In genomic region chr1:94022471-94023189, GRCh38 we compare ENCODE assay signal across 1 cellular context.
TF ChIP-seq lines count a peak whose summit lies in the region.

No MANE protein-coding gene starts in this region.

TF ChIP-seq in HepG2, 621 proteins besides CTCF, POLR2A, EP300 and RAD21 (continued from another document and continues in another):
- TF ChIP-seq PBX2 (CRISPR knock-in tag; IDR thresholded peaks at IDR 0.05) (no peak), GATAD2A (CRISPR knock-in tag; IDR thresholded peaks at IDR 0.05) (peak; percentile 57), NR2F2 (IDR thresholded peaks at IDR 0.05; ENCODE audit: borderline replicate concordance, low read depth) (no peak), CERS6 (CRISPR knock-in tag; IDR thresholded peaks at IDR 0.05) (no peak), ZKSCAN1 (IDR thresholded peaks at IDR 0.05; ENCODE audit: low read length) (no peak), ZBTB42 (CRISPR knock-in tag; IDR thresholded peaks at IDR 0.05) (no peak), THAP7 (CRISPR knock-in tag; IDR thresholded peaks at IDR 0.05) (no peak), ZBTB20 (CRISPR knock-in tag; IDR thresholded peaks at IDR 0.05; ENCODE audit: borderline replicate concordance, low read depth) (no peak), ZNF709 (CRISPR knock-in tag; IDR thresholded peaks at IDR 0.05) (no peak), E2F5 (CRISPR knock-in tag; conservative IDR thresholded peaks at IDR 0.05) (no peak), ZNF597 (CRISPR knock-in tag; IDR thresholded peaks at IDR 0.05) (no peak), ZNF30 (CRISPR knock-in tag; IDR thresholded peaks at IDR 0.05) (no peak), ZNF367 (CRISPR knock-in tag; IDR thresholded peaks at IDR 0.05; ENCODE audit: borderline replicate concordance) (no peak), MBD4 (IDR thresholded peaks at IDR 0.05; ENCODE audit: borderline replicate concordance, low read length) (no peak), PAWR (CRISPR knock-in tag; IDR thresholded peaks at IDR 0.05; ENCODE audit: borderline replicate concordance) (no peak), CENPBD1 (CRISPR knock-in tag; IDR thresholded peaks at IDR 0.05; ENCODE audit: borderline replicate concordance, low read depth) (no peak), ZFX (CRISPR knock-in tag; IDR thresholded peaks at IDR 0.05; ENCODE audit: low read depth) (peak; percentile 42; the same call in 1 of the 2 replicates), ATF1 (CRISPR knock-in tag; IDR thresholded peaks at IDR 0.05) (no peak), ZNF331 (CRISPR knock-in tag; IDR thresholded peaks at IDR 0.05) (peak; percentile 35; the same call in 1 of the 2 replicates), ZNF572 (CRISPR knock-in tag; IDR thresholded peaks at IDR 0.05) (no peak), CREBL2 (CRISPR knock-in tag; IDR thresholded peaks at IDR 0.05; ENCODE audit: borderline replicate concordance) (no peak), HNF1A (IDR thresholded peaks at IDR 0.05; ENCODE audit: low read depth) (no peak), HNF1A (CRISPR knock-in tag; IDR thresholded peaks at IDR 0.05; ENCODE audit: borderline replicate concordance) (no peak), CEBPG (CRISPR knock-in tag; IDR thresholded peaks at IDR 0.05) (peak; percentile 29; the same call in 1 of the 2 replicates), ZMYM4 (CRISPR knock-in tag; IDR thresholded peaks at IDR 0.05) (peak; percentile 32; the same call in 1 of the 2 replicates), ETV5 (CRISPR knock-in tag; IDR thresholded peaks at IDR 0.05; ENCODE audit: borderline replicate concordance) (no peak), ZFP82 (CRISPR knock-in tag; IDR thresholded peaks at IDR 0.05; ENCODE audit: borderline replicate concordance) (no peak), SRSF1 (optimal IDR thresholded peaks at IDR 0.05; ENCODE audit: low read depth, low read length) (no peak), ZNF451 (CRISPR knock-in tag; IDR thresholded peaks at IDR 0.05) (no peak), NFAT5 (CRISPR knock-in tag; IDR thresholded peaks at IDR 0.05) (no peak), ZBTB21 (CRISPR knock-in tag; IDR thresholded peaks at IDR 0.05) (no peak), ZNF614 (CRISPR knock-in tag; IDR thresholded peaks at IDR 0.05; ENCODE audit: borderline replicate concordance) (0 out of 2 replicates have a peak, but pooled peaks have one; percentile 9), RCOR2 (CRISPR knock-in tag; IDR thresholded peaks at IDR 0.05) (0 out of 2 replicates have a peak, but pooled peaks have one; percentile 27), MXD1 (CRISPR knock-in tag; IDR thresholded peaks at IDR 0.05) (no peak), PPARG (CRISPR knock-in tag; conservative IDR thresholded peaks at IDR 0.05) (no peak), RARG (CRISPR knock-in tag; IDR thresholded peaks at IDR 0.05; ENCODE audit: low read depth) (no peak), ZSCAN25 (CRISPR knock-in tag; IDR thresholded peaks at IDR 0.05) (peak; percentile 59; the same call in 1 of the 2 replicates), MED1 (CRISPR knock-in tag; IDR thresholded peaks at IDR 0.05) (no peak), SYNCRIP (IDR thresholded peaks at IDR 0.05; ENCODE audit: insufficient read depth, low read depth, low read length) (no peak), CENPX (CRISPR knock-in tag; IDR thresholded peaks at IDR 0.05) (no peak), ZKSCAN5 (CRISPR knock-in tag; IDR thresholded peaks at IDR 0.05) (no peak), MAFF (IDR thresholded peaks at IDR 0.05; ENCODE audit: low read depth, low read length) (no peak), SOX13 (IDR thresholded peaks at IDR 0.05) (no peak), SOX13 (CRISPR knock-in tag; conservative IDR thresholded peaks at IDR 0.05 in 1 of 2, IDR thresholded peaks at IDR 0.05 in 1 of 2) (peak in 1 of 2 experiments; percentile 32; a peak in 1 of 4 replicates), ARHGAP35 (CRISPR knock-in tag; IDR thresholded peaks at IDR 0.05; ENCODE audit: borderline replicate concordance) (no peak), HIC2 (CRISPR knock-in tag; IDR thresholded peaks at IDR 0.05; ENCODE audit: low read depth) (no peak), RFX1 (IDR thresholded peaks at IDR 0.05) (no peak), ISL2 (CRISPR knock-in tag; IDR thresholded peaks at IDR 0.05) (0 out of 2 replicates have a peak, but pooled peaks have one; percentile 22), ZNF251 (CRISPR knock-in tag; IDR thresholded peaks at IDR 0.05) (no peak), GABPA (IDR thresholded peaks at IDR 0.05; ENCODE audit: low read depth, low read length) (no peak), GABPA (CRISPR knock-in tag; IDR thresholded peaks at IDR 0.05; ENCODE audit: low read depth) (no peak), ZNF138 (CRISPR knock-in tag; IDR thresholded peaks at IDR 0.05; ENCODE audit: low read depth) (no peak)
